ENCODE assay signal across 6 cellular contexts in genomic region chr3:72030296-72030695, GRCh38.
A peak's percentile ranks its signal among the peaks of the same experiment; 100 is the strongest.
DNase-seq lines count a peak whose midpoint lies in the region; ATAC-seq and TF ChIP-seq lines count a peak whose summit lies in the region.
"Not testable (repeated sequence)": the region's sequence is repeated elsewhere in the genome, so short reads cannot be mapped to it uniquely, and the experiment has no call there.

No MANE protein-coding gene starts in this region.

- H4K5ac ChIP-seq in mesendoderm (ENCODE audit: low read length) = not testable (repeated sequence)

- H3F3A ChIP-seq in PC-3 (ENCODE audit: low read length, unreplicated experiment) = not testable (repeated sequence)

- POLR2A ChIA-PET in PC-3 (lab: Charles Lee; ENCODE audit: unreplicated experiment); MCF 10A (lab: Yijun Ruan, JAX): not testable (repeated sequence)

- CTCF ChIA-PET in PC-3 (lab: Charles Lee) = not testable (repeated sequence)
- CTCF ChIA-PET in MCF 10A (lab: Yijun Ruan, JAX) = interaction anchor here (0.9 kb wide), 1 partner anchor 43 kb away, joined by 3 read pairs; no protein-coding TSS in a partner anchor

- not testable (repeated sequence) for H2BK5ac ChIP-seq in mesendoderm (ENCODE audit: low read length)

- not testable (repeated sequence) for BruUV-seq in PC-3 (replicated peaks; lab: Mats Ljungman, UMichigan); MCF 10A (replicated peaks; lab: Mats Ljungman, UMichigan)

- H3K79me1 ChIP-seq in mesendoderm (ENCODE audit: low read length) = not testable (repeated sequence)

- not testable (repeated sequence) for H4K8ac ChIP-seq in mesendoderm (ENCODE audit: low read depth, low read length)

- H3K36me3 ChIP-seq in PC-3 (ENCODE audit: low read depth, low read length); SJSA1; endodermal cell (ENCODE audit: control insufficient read depth, insufficient read depth, low read length); mesendoderm (ENCODE audit: control insufficient read depth, insufficient read depth, low read length): not testable (repeated sequence)

- H3K18ac ChIP-seq in mesendoderm (ENCODE audit: low read length) = not testable (repeated sequence)

- H3K79me2 ChIP-seq in PC-3 (ENCODE audit: low read length); mesendoderm (ENCODE audit: control insufficient read depth, insufficient read depth, low read length): not testable (repeated sequence)

- H3K27me3 Mint-ChIP-seq in MCF 10A (ENCODE audit: insufficient read depth, unreplicated experiment); endodermal cell (ENCODE audit: insufficient read depth): not testable (repeated sequence)

- not testable (repeated sequence) for H3K9me2 ChIP-seq in PC-3 (replicated peaks; ENCODE audit: low read length)

- not testable (repeated sequence) for H3K9me3 ChIP-seq in PC-3 (ENCODE audit: low read length); SJSA1 (replicated peaks); endodermal cell (ENCODE audit: control insufficient read depth, low read length)

- DNase-seq in M059J (ENCODE audit: low read depth) = peak; percentile 39
- DNase-seq in PC-3 = peak; percentile 8
- not testable (repeated sequence) for DNase-seq in SJSA1 (ENCODE audit: low read depth in 1 of 2, low spot score in 2 of 2); endodermal cell; mesendoderm
- peak; percentile 31 for DNase-seq in MCF 10A (ENCODE audit: unreplicated experiment)

- H3K56ac ChIP-seq in mesendoderm (ENCODE audit: low read length) = not testable (repeated sequence)

- not testable (repeated sequence) for H3K27me3 ChIP-seq in PC-3 (ENCODE audit: low read length); SJSA1 (replicated peaks); endodermal cell (ENCODE audit: control insufficient read depth, insufficient read depth, low read length, poor library complexity, severe bottlenecking); mesendoderm (ENCODE audit: insufficient read depth, low read length, poor library complexity)

- 91 to 95% methylated on average over 4 to 6 of the region's 7 CpGs for WGBS in endodermal cell (ENCODE audit: insufficient coverage in 1 of 2, insufficient read length in 1 of 2), 2 experiments
- WGBS in mesendoderm (ENCODE audit: extremely low coverage, insufficient coverage, low lambda C conversion rate) = no CpG with 5 or more reads among the region's 7 CpGs

- H3K9ac ChIP-seq in PC-3 (ENCODE audit: low read length); endodermal cell (ENCODE audit: extremely low read depth, low read length, poor library complexity, severe bottlenecking); mesendoderm (ENCODE audit: low read length): not testable (repeated sequence)

- not testable (repeated sequence) for H2AFZ ChIP-seq in PC-3 (ENCODE audit: low read length)

- not testable (repeated sequence) for H3K4me3 ChIP-seq in PC-3 (ENCODE audit: low read length); SJSA1; endodermal cell (ENCODE audit: low read length); mesendoderm (ENCODE audit: low read length)

- H3K4me1 ChIP-seq in PC-3 (ENCODE audit: insufficient read depth, low read length); endodermal cell (ENCODE audit: control insufficient read depth, insufficient read depth, low read length); mesendoderm (ENCODE audit: control insufficient read depth, low read depth, low read length): not testable (repeated sequence)
- peaks cover 53% of the 10 kb centered on the region for H3K4me1 ChIP-seq in SJSA1 (replicated peaks)

- not testable (repeated sequence) for H3K4me3 Mint-ChIP-seq in MCF 10A (ENCODE audit: unreplicated experiment); endodermal cell

- peak overlapping the region; percentile 20 for H3K27ac Mint-ChIP-seq in MCF 10A (ENCODE audit: low read depth, unreplicated experiment)
- H3K27ac Mint-ChIP-seq in endodermal cell = peak overlapping the region; percentile 84

- not testable (repeated sequence) for H3K23ac ChIP-seq in mesendoderm (ENCODE audit: low read length)

- intact Hi-C loops in PC-3 (cut with micrococcal nuclease); MCF 10A (cut with micrococcal nuclease): not testable (repeated sequence)

- H3K4me1 Mint-ChIP-seq in MCF 10A (ENCODE audit: insufficient read depth, unreplicated experiment) = not testable (repeated sequence)
- peaks cover 15% of the 10 kb centered on the region for H3K4me1 Mint-ChIP-seq in endodermal cell

- not testable (repeated sequence) for H3K36me3 Mint-ChIP-seq in MCF 10A (ENCODE audit: insufficient read depth, unreplicated experiment); endodermal cell (ENCODE audit: low read depth)

- H3K27ac ChIP-seq in PC-3 (ENCODE audit: low read length); endodermal cell (ENCODE audit: low read depth, low read length); mesendoderm (ENCODE audit: low read depth, low read length): not testable (repeated sequence)
- peak overlapping the region; percentile 74 for H3K27ac ChIP-seq in SJSA1

- H3K9me3 Mint-ChIP-seq in MCF 10A (ENCODE audit: unreplicated experiment); endodermal cell: not testable (repeated sequence)

- not testable (repeated sequence) for H3K4me2 ChIP-seq in PC-3 (ENCODE audit: low read length); mesendoderm (ENCODE audit: low read length)

- H4K20me1 ChIP-seq in PC-3 (ENCODE audit: low read length) = not testable (repeated sequence)

- peak overlapping the region; percentile 91 for H3K4ac ChIP-seq in mesendoderm (ENCODE audit: low read depth, low read length)

- not testable (repeated sequence) for H2AK5ac ChIP-seq in mesendoderm (ENCODE audit: low read length)

- not testable (repeated sequence) for H2BK15ac ChIP-seq in mesendoderm (replicated peaks; ENCODE audit: low read depth)

- ATAC-seq in PC-3 = not testable (repeated sequence)

- TF ChIP-seq CTCF in PC-3 (conservative IDR thresholded peaks at IDR 0.05; ENCODE audit: low read depth, low read length); MCF 10A (IDR thresholded peaks at IDR 0.05; ENCODE audit: unreplicated experiment); endodermal cell (conservative IDR thresholded peaks at IDR 0.05): not testable (repeated sequence)

- H2BK120ac ChIP-seq in mesendoderm (ENCODE audit: low read depth, low read length) = not testable (repeated sequence)
